In the genomic region with DNA sequence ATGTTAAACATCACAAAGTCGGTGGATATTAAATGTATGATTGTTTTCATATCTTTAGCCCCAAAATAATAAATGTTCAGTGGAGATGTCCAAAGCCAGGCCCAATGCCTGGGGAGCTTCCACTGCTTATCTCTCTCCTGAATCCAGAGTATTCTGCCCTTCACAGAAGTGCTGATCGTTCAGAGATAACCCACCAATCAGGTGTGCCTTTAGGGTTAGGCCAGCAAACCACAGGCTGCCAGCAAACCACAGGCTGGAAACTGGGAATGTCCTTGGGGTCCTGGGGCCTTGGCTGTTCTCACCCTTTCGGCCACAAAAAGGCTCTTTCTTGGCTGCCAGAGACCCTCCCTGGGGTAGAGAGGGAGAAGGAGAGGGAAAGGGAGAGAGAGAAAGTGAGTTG, we compare ENCODE assay signal across 18 cellular contexts.
"Had no signal": no experiment of that assay in that cellular context is flagged by ENCODE, and none has a peak within 500 bp of the region (broad histone marks: within the 10 kb centered on the region; RNA-seq: fewer than 3 reads in every experiment).

No MANE protein-coding gene starts in this region.

- H3K27ac Mint-ChIP-seq: activated CD4-positive, alpha-beta memory T cell treated with anti-CD3 and anti-CD28 coated beads, Interleukin-2, amount 10 ng/mL, durations not matched to agents 7 days and 5 days; activated CD4-positive, alpha-beta T cell treated with anti-CD3 and anti-CD28 coated beads for 36 hours; activated naive CD8-positive, alpha-beta T cell treated with anti-CD3 and anti-CD28 coated beads, Interleukin-2, amount 10 ng/mL, durations not matched to agents 7 days and 5 days; naive thymus-derived CD8-positive, alpha-beta T cell; stimulated activated naive B cell treated with anti-CD40 and anti-IgM and Interleukin-4, amounts not matched to agents 10 μg/mL and 1 μg/mL and 100 μg/mL, for 72 hours had no signal

- H3K36me3 Mint-ChIP-seq: activated naive CD8-positive, alpha-beta T cell treated with anti-CD3 and anti-CD28 coated beads, Interleukin-2, amount 10 ng/mL, durations not matched to agents 7 days and 5 days; naive thymus-derived CD8-positive, alpha-beta T cell; stimulated activated naive B cell treated with anti-CD40 and anti-IgM and Interleukin-4, amounts not matched to agents 10 μg/mL and 1 μg/mL and 100 μg/mL, for 72 hours had no signal

- H3K36me3 ChIP-seq: gastrocnemius medialis, prostate gland, right lobe of liver, spleen, upper lobe of right lung had no signal

- DNase-seq: activated CD4-positive, alpha-beta memory T cell treated with anti-CD3 and anti-CD28 coated beads, Interleukin-2, amount 10 ng/mL, durations not matched to agents 7 days and 5 days; activated CD4-positive, alpha-beta T cell treated with anti-CD3 and anti-CD28 coated beads for 36 hours; activated naive CD8-positive, alpha-beta T cell treated with anti-CD3 and anti-CD28 coated beads, Interleukin-2, amount 10 ng/mL, durations not matched to agents 7 days and 5 days; aorta; effector CD4-positive, alpha-beta T cell; gastrocnemius medialis; heart right ventricle; kidney glomerular epithelial cell; naive thymus-derived CD8-positive, alpha-beta T cell; occipital lobe; right lobe of liver; spleen; stimulated activated CD4-positive, alpha-beta T cell treated with anti-CD3 and anti-CD28 coated beads, Interleukin-2, amount 100 ng/mL, for 24 hours; stimulated activated naive B cell treated with anti-CD40 and anti-IgM and Interleukin-4, amounts not matched to agents 10 μg/mL and 1 μg/mL and 100 μg/mL, for 72 hours; T-helper 1 cell; upper lobe of right lung had no signal

- H3K4me3 ChIP-seq: gastrocnemius medialis, heart right ventricle, prostate gland, right lobe of liver, spleen, upper lobe of right lung had no signal

- H3K4me1 Mint-ChIP-seq: activated CD4-positive, alpha-beta memory T cell treated with anti-CD3 and anti-CD28 coated beads, Interleukin-2, amount 10 ng/mL, durations not matched to agents 7 days and 5 days; activated CD4-positive, alpha-beta T cell treated with anti-CD3 and anti-CD28 coated beads for 36 hours; activated naive CD8-positive, alpha-beta T cell treated with anti-CD3 and anti-CD28 coated beads, Interleukin-2, amount 10 ng/mL, durations not matched to agents 7 days and 5 days; naive thymus-derived CD8-positive, alpha-beta T cell; stimulated activated naive B cell treated with anti-CD40 and anti-IgM and Interleukin-4, amounts not matched to agents 10 μg/mL and 1 μg/mL and 100 μg/mL, for 72 hours had no signal

- H3K27ac ChIP-seq: gastrocnemius medialis, heart right ventricle, prostate gland, right lobe of liver, spleen, upper lobe of right lung, VCaP had no signal

- H3K4me1 ChIP-seq: prostate gland, right lobe of liver, spleen, upper lobe of right lung had no signal

- H3K4me3 Mint-ChIP-seq: activated CD4-positive, alpha-beta memory T cell treated with anti-CD3 and anti-CD28 coated beads, Interleukin-2, amount 10 ng/mL, durations not matched to agents 7 days and 5 days; activated CD4-positive, alpha-beta T cell treated with anti-CD3 and anti-CD28 coated beads for 36 hours; activated naive CD8-positive, alpha-beta T cell treated with anti-CD3 and anti-CD28 coated beads, Interleukin-2, amount 10 ng/mL, durations not matched to agents 7 days and 5 days; naive thymus-derived CD8-positive, alpha-beta T cell; stimulated activated naive B cell treated with anti-CD40 and anti-IgM and Interleukin-4, amounts not matched to agents 10 μg/mL and 1 μg/mL and 100 μg/mL, for 72 hours had no signal

- ATAC-seq: activated CD4-positive, alpha-beta T cell treated with anti-CD3 and anti-CD28 coated beads for 36 hours; gastrocnemius medialis; heart right ventricle; naive thymus-derived CD8-positive, alpha-beta T cell; right lobe of liver; stimulated activated naive B cell treated with anti-CD40 and anti-IgM and Interleukin-4, amounts not matched to agents 10 μg/mL and 1 μg/mL and 100 μg/mL, for 72 hours; upper lobe of right lung had no signal

- H3K9me3 ChIP-seq: gastrocnemius medialis, heart right ventricle, prostate gland, right lobe of liver, spleen, upper lobe of right lung had no signal

- H3K27me3 ChIP-seq: gastrocnemius medialis, heart right ventricle, right lobe of liver, upper lobe of right lung had no signal

- H3K9me3 Mint-ChIP-seq: activated CD4-positive, alpha-beta memory T cell treated with anti-CD3 and anti-CD28 coated beads, Interleukin-2, amount 10 ng/mL, durations not matched to agents 7 days and 5 days; activated naive CD8-positive, alpha-beta T cell treated with anti-CD3 and anti-CD28 coated beads, Interleukin-2, amount 10 ng/mL, durations not matched to agents 7 days and 5 days; naive thymus-derived CD8-positive, alpha-beta T cell; stimulated activated naive B cell treated with anti-CD40 and anti-IgM and Interleukin-4, amounts not matched to agents 10 μg/mL and 1 μg/mL and 100 μg/mL, for 72 hours had no signal
